ENCODE assay signal across 19 cellular contexts in the genomic region with DNA sequence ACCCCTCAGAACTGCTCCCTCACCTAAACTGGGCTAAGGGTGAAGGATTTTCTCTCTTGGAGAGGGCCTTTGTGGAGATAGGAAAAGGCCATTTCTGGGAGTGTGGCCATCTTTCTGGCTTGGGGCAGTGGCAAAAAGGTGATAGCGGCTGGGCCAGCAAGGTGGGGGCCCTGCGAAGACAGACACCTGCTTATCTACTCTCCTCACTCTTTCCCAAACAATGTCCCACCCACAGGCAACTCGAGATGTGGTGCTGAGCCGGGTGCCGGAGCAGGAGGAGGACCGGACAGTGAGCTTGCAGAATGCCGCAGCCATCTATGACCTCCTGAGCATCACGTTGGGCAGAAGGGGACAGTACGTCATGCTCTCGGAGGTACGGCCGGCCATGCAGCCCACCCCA.
"Had no signal": no experiment of that assay in that cellular context is flagged by ENCODE, and none has a peak within 500 bp of the region (broad histone marks: within the 10 kb centered on the region; RNA-seq: fewer than 3 reads in every experiment).

No MANE protein-coding gene starts in this region.

- H3K27me3 Mint-ChIP-seq: activated B cell treated with CpG ODN at 0.5 μM for 24 hours; activated T-cell treated with anti-CD3 and anti-CD28 coated beads, Interleukin-2, amount 50 U/mL, for 24 hours; progenitor cell of endocrine pancreas; stimulated activated naive CD8-positive, alpha-beta T cell treated with anti-CD3 and anti-CD28 coated beads, Interleukin-15, amount 100 ng/mL, for 72 hours had no signal

- H3K9me3 ChIP-seq: SK-N-SH, thoracic aorta had no signal

- DNase-seq: activated B cell treated with CpG ODN at 0.5 μM for 24 hours; activated CD4-positive, alpha-beta T cell treated with anti-CD3 and anti-CD28 coated beads for 48 hours; activated CD8-positive, alpha-beta T cell treated with anti-CD3 and anti-CD28 coated beads, Interleukin-2, amount 10 ng/mL, durations not matched to agents 7 days and 5 days; activated naive CD4-positive, alpha-beta T cell treated with anti-CD3 and anti-CD28 coated beads, Interleukin-2, amount 50 U/mL, for 16 hours; activated T-cell treated with anti-CD3 and anti-CD28 coated beads, Interleukin-2, amount 50 U/mL, for 24 hours; endodermal cell; foreskin keratinocyte; glutamatergic neuron; hippocampal formation; islet precursor cell; SK-N-SH; stimulated activated CD4-positive, alpha-beta T cell treated with anti-CD3 and anti-CD28 coated beads, Interleukin-15, amount 100 ng/mL, for 24 hours; stimulated activated CD4-positive, alpha-beta T cell treated with anti-CD3 and anti-CD28 coated beads, Interleukin-2, amount 100 ng/mL, for 48 hours; stimulated activated naive CD8-positive, alpha-beta T cell treated with anti-CD3 and anti-CD28 coated beads, Interleukin-15, amount 100 ng/mL, for 72 hours had no signal

- H3K4me3 Mint-ChIP-seq: activated B cell treated with CpG ODN at 0.5 μM for 24 hours; activated CD8-positive, alpha-beta T cell treated with anti-CD3 and anti-CD28 coated beads, Interleukin-2, amount 10 ng/mL, durations not matched to agents 7 days and 5 days; activated T-cell treated with anti-CD3 and anti-CD28 coated beads, Interleukin-2, amount 50 U/mL, for 24 hours; endodermal cell; stimulated activated naive CD8-positive, alpha-beta T cell treated with anti-CD3 and anti-CD28 coated beads, Interleukin-15, amount 100 ng/mL, for 72 hours had no signal

- H3K4me1 Mint-ChIP-seq: activated B cell treated with CpG ODN at 0.5 μM for 24 hours had no signal

- ATAC-seq: activated CD8-positive, alpha-beta T cell treated with anti-CD3 and anti-CD28 coated beads, Interleukin-2, amount 10 ng/mL, durations not matched to agents 7 days and 5 days; foreskin keratinocyte; left lobe of liver; stimulated activated naive CD8-positive, alpha-beta T cell treated with anti-CD3 and anti-CD28 coated beads, Interleukin-15, amount 100 ng/mL, for 72 hours had no signal

- H3K4me3 ChIP-seq: lung, thoracic aorta had no signal

- H3K9me3 Mint-ChIP-seq: activated B cell treated with CpG ODN at 0.5 μM for 24 hours; activated T-cell treated with anti-CD3 and anti-CD28 coated beads, Interleukin-2, amount 50 U/mL, for 24 hours; endodermal cell; stimulated activated naive CD8-positive, alpha-beta T cell treated with anti-CD3 and anti-CD28 coated beads, Interleukin-15, amount 100 ng/mL, for 72 hours had no signal

- H3K4me2 ChIP-seq: SK-N-SH had no signal

- H3K9ac ChIP-seq: SK-N-SH had no signal

- H3K27ac ChIP-seq: epithelial cell of prostate, foreskin keratinocyte had no signal

- H3K27ac Mint-ChIP-seq: activated B cell treated with CpG ODN at 0.5 μM for 24 hours; activated CD8-positive, alpha-beta T cell treated with anti-CD3 and anti-CD28 coated beads, Interleukin-2, amount 10 ng/mL, durations not matched to agents 7 days and 5 days; activated T-cell treated with anti-CD3 and anti-CD28 coated beads, Interleukin-2, amount 50 U/mL, for 24 hours; endodermal cell; progenitor cell of endocrine pancreas had no signal

- H3K27me3 ChIP-seq: foreskin keratinocyte had no signal
